1 cellular context compared by ENCODE assay signal in the genomic region with DNA sequence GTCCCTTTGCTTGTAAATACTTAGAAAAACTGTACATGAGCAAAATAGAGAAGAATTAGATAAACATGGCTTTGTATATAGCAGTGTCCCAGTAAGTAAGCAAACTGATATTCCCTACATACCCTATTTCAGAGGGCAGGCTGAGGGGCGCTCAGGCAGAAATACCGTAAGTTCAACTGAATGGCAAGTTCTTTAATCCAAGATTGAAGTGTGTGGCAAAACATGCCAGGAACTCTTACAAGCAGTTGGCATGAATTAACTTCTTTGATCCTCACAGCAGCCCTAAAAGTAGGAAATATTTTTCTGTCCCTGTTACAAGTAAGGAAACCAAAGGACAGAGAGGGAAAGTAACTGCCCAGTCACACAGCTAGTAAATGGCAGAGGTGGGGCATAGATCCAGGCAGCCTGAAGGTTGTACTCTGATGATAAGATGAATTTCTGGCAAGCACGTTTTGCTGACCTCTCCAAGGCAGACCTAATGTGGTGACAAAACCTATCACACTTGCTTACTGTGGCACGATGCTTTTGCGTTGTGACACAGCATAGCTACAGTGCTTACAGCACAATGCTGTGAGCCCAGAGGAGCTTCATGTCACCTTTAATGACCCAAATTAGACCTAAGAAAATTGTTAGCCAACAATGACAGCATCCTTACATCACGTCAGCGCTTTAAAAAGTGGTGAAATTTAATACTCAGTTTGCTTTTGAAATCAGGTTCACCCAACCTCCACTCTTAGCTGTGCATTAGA.
TF ChIP-seq lines count a peak whose summit lies in the region.

No MANE protein-coding gene starts in this region.

TF ChIP-seq in HCT116, 20 proteins besides CTCF, POLR2A, EP300 and RAD21 (continued from another document):
- TF ChIP-seq, protein P1, sequence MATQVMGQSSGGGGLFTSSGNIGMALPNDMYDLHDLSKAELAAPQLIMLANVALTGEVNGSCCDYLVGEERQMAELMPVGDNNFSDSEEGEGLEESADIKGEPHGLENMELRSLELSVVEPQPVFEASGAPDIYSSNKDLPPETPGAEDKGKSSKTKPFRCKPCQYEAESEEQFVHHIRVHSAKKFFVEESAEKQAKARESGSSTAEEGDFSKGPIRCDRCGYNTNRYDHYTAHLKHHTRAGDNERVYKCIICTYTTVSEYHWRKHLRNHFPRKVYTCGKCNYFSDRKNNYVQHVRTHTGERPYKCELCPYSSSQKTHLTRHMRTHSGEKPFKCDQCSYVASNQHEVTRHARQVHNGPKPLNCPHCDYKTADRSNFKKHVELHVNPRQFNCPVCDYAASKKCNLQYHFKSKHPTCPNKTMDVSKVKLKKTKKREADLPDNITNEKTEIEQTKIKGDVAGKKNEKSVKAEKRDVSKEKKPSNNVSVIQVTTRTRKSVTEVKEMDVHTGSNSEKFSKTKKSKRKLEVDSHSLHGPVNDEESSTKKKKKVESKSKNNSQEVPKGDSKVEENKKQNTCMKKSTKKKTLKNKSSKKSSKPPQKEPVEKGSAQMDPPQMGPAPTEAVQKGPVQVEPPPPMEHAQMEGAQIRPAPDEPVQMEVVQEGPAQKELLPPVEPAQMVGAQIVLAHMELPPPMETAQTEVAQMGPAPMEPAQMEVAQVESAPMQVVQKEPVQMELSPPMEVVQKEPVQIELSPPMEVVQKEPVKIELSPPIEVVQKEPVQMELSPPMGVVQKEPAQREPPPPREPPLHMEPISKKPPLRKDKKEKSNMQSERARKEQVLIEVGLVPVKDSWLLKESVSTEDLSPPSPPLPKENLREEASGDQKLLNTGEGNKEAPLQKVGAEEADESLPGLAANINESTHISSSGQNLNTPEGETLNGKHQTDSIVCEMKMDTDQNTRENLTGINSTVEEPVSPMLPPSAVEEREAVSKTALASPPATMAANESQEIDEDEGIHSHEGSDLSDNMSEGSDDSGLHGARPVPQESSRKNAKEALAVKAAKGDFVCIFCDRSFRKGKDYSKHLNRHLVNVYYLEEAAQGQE (IDR thresholded peaks at IDR 0.05; ENCODE audit: low read depth), result no peak
- TF ChIP-seq ELF1 (IDR thresholded peaks at IDR 0.05; ENCODE audit: borderline replicate concordance, low read depth) (no peak), ZFX (IDR thresholded peaks at IDR 0.05) (no peak), EGR1 (IDR thresholded peaks at IDR 0.05; ENCODE audit: low read depth) (no peak), EZH2phosphoT487 (IDR thresholded peaks at IDR 0.05; ENCODE audit: borderline replicate concordance) (no peak), CEBPB (IDR thresholded peaks at IDR 0.05; ENCODE audit: low read depth) (no peak)
